Comparison of ENCODE assay signal across 1 cellular context in the genomic region with DNA sequence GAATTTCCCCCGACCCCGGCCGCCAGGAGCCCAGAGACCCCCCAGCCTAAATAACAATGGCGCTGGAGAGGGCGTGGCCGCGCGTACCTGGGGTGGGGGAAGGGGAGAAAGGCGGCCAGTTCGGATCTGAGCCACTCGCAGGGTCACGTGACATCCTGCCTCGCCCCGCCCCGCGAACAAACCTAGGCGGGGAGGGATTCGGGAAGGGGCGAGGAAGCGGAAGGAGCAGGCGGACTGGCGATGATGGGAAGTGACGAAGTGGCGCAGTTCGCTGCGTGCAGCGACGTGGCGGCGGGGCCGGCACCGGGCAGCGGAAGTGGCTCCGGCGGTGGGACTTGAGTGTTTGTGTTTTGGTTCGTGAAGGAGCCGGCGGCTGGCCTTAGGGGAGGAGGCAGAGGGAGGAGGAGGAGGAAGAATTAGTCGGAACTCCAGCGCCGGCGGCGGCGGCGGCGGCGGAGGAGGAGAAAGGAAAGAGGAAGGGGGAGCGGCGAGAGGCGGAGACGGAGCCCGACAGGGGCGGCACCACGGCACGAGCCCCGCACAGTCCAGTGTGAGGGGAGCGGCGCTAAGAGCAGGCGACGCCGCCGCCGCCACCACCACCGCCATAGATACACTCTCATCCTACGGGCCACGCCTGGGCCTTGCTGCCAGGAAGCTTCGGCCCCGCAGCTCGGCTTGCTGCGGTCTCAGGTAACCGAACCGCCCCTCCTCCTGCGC.
A peak's percentile ranks its signal among the peaks of the same experiment; 100 is the strongest.
TF ChIP-seq lines count a peak whose summit lies in the region.

A gene with protein sequence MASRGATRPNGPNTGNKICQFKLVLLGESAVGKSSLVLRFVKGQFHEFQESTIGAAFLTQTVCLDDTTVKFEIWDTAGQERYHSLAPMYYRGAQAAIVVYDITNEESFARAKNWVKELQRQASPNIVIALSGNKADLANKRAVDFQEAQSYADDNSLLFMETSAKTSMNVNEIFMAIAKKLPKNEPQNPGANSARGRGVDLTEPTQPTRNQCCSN (plus strand): TSS at position 266 of the 717 bp plus-strand sequence. CDS start 3,802 bp downstream, outside the sequence.

TF ChIP-seq in HepG2, 621 proteins besides CTCF, POLR2A, EP300 and RAD21 (continued from another document and continues in another):
- TF ChIP-seq, protein P1, sequence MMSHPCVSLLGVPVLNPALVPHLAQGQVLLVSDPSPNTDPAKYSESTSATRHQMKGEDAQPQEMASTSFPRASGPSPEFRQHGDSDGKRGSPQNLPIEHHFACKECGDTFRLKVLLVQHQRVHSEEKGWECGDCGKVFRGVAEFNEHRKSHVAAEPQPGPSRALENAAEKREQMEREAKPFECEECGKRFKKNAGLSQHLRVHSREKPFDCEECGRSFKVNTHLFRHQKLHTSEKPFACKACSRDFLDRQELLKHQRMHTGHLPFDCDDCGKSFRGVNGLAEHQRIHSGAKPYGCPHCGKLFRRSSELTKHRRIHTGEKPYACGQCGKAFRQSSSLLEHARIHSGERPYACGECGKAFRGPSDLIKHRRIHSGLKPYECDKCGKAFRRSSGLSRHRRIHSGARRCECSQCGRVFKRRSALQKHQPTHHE (CRISPR knock-in tag; IDR thresholded peaks at IDR 0.05; ENCODE audit: borderline replicate concordance), result no peak
- TF ChIP-seq HNRNPK (IDR thresholded peaks at IDR 0.05; ENCODE audit: low read depth, low read length, poor library complexity, severe bottlenecking), result peak; percentile 79
- TF ChIP-seq ZFP41 (CRISPR knock-in tag; IDR thresholded peaks at IDR 0.05; ENCODE audit: borderline replicate concordance), result no peak
- TF ChIP-seq, protein P2, sequence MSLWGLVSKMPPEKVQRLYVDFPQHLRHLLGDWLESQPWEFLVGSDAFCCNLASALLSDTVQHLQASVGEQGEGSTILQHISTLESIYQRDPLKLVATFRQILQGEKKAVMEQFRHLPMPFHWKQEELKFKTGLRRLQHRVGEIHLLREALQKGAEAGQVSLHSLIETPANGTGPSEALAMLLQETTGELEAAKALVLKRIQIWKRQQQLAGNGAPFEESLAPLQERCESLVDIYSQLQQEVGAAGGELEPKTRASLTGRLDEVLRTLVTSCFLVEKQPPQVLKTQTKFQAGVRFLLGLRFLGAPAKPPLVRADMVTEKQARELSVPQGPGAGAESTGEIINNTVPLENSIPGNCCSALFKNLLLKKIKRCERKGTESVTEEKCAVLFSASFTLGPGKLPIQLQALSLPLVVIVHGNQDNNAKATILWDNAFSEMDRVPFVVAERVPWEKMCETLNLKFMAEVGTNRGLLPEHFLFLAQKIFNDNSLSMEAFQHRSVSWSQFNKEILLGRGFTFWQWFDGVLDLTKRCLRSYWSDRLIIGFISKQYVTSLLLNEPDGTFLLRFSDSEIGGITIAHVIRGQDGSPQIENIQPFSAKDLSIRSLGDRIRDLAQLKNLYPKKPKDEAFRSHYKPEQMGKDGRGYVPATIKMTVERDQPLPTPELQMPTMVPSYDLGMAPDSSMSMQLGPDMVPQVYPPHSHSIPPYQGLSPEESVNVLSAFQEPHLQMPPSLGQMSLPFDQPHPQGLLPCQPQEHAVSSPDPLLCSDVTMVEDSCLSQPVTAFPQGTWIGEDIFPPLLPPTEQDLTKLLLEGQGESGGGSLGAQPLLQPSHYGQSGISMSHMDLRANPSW (CRISPR knock-in tag; IDR thresholded peaks at IDR 0.05; ENCODE audit: borderline replicate concordance), result no peak
- TF ChIP-seq CBX2 (IDR thresholded peaks at IDR 0.05; ENCODE audit: low read depth, low read length), result no peak
- TF ChIP-seq CBX2 (CRISPR knock-in tag; IDR thresholded peaks at IDR 0.05; ENCODE audit: low read depth), result no peak
- TF ChIP-seq ZBTB38 (CRISPR knock-in tag; IDR thresholded peaks at IDR 0.05), result peak; percentile 59; the same call in 1 of the 2 replicates
- no peak for TF ChIP-seq ZKSCAN8 (CRISPR knock-in tag; IDR thresholded peaks at IDR 0.05; ENCODE audit: borderline replicate concordance)
- TF ChIP-seq ZSCAN9 (CRISPR knock-in tag; IDR thresholded peaks at IDR 0.05; ENCODE audit: borderline replicate concordance), result no peak
- TF ChIP-seq ZNF335 (CRISPR knock-in tag; IDR thresholded peaks at IDR 0.05), result peak; percentile 23; the same call in 1 of the 2 replicates
- no peak for TF ChIP-seq ZNF564 (CRISPR knock-in tag; IDR thresholded peaks at IDR 0.05)
- TF ChIP-seq ZBTB3 (CRISPR knock-in tag; IDR thresholded peaks at IDR 0.05; ENCODE audit: borderline replicate concordance, low read depth), result no peak
- TF ChIP-seq ZSCAN22 (CRISPR knock-in tag; IDR thresholded peaks at IDR 0.05), result no peak
- TF ChIP-seq, protein P3, sequence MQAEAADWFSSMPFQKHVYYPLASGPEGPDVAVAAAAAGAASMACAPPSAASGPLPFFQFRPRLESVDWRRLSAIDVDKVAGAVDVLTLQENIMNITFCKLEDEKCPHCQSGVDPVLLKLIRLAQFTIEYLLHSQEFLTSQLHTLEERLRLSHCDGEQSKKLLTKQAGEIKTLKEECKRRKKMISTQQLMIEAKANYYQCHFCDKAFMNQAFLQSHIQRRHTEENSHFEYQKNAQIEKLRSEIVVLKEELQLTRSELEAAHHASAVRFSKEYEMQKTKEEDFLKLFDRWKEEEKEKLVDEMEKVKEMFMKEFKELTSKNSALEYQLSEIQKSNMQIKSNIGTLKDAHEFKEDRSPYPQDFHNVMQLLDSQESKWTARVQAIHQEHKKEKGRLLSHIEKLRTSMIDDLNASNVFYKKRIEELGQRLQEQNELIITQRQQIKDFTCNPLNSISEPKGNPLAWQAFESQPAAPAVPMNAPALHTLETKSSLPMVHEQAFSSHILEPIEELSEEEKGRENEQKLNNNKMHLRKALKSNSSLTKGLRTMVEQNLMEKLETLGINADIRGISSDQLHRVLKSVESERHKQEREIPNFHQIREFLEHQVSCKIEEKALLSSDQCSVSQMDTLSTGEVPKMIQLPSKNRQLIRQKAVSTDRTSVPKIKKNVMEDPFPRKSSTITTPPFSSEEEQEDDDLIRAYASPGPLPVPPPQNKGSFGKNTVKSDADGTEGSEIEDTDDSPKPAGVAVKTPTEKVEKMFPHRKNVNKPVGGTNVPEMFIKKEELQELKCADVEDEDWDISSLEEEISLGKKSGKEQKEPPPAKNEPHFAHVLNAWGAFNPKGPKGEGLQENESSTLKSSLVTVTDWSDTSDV (CRISPR knock-in tag; IDR thresholded peaks at IDR 0.05), result peak; percentile 6; the same call in 1 of the 2 replicates
- 0 out of 2 replicates have a peak, but pooled peaks have one; percentile 7 for TF ChIP-seq ZNF629 (CRISPR knock-in tag; conservative IDR thresholded peaks at IDR 0.05)
- TF ChIP-seq BRD4 (CRISPR knock-in tag; IDR thresholded peaks at IDR 0.05), result no peak; the same call in none of the 2 replicates
- TF ChIP-seq FIP1L1 (IDR thresholded peaks at IDR 0.05; ENCODE audit: borderline replicate concordance, insufficient read depth, low read depth, low read length), result no peak; the same call in 1 of the 2 replicates
- no peak for TF ChIP-seq PTBP1 (IDR thresholded peaks at IDR 0.05; ENCODE audit: low read depth, low read length, poor library complexity, severe bottlenecking)
- TF ChIP-seq, protein P4, sequence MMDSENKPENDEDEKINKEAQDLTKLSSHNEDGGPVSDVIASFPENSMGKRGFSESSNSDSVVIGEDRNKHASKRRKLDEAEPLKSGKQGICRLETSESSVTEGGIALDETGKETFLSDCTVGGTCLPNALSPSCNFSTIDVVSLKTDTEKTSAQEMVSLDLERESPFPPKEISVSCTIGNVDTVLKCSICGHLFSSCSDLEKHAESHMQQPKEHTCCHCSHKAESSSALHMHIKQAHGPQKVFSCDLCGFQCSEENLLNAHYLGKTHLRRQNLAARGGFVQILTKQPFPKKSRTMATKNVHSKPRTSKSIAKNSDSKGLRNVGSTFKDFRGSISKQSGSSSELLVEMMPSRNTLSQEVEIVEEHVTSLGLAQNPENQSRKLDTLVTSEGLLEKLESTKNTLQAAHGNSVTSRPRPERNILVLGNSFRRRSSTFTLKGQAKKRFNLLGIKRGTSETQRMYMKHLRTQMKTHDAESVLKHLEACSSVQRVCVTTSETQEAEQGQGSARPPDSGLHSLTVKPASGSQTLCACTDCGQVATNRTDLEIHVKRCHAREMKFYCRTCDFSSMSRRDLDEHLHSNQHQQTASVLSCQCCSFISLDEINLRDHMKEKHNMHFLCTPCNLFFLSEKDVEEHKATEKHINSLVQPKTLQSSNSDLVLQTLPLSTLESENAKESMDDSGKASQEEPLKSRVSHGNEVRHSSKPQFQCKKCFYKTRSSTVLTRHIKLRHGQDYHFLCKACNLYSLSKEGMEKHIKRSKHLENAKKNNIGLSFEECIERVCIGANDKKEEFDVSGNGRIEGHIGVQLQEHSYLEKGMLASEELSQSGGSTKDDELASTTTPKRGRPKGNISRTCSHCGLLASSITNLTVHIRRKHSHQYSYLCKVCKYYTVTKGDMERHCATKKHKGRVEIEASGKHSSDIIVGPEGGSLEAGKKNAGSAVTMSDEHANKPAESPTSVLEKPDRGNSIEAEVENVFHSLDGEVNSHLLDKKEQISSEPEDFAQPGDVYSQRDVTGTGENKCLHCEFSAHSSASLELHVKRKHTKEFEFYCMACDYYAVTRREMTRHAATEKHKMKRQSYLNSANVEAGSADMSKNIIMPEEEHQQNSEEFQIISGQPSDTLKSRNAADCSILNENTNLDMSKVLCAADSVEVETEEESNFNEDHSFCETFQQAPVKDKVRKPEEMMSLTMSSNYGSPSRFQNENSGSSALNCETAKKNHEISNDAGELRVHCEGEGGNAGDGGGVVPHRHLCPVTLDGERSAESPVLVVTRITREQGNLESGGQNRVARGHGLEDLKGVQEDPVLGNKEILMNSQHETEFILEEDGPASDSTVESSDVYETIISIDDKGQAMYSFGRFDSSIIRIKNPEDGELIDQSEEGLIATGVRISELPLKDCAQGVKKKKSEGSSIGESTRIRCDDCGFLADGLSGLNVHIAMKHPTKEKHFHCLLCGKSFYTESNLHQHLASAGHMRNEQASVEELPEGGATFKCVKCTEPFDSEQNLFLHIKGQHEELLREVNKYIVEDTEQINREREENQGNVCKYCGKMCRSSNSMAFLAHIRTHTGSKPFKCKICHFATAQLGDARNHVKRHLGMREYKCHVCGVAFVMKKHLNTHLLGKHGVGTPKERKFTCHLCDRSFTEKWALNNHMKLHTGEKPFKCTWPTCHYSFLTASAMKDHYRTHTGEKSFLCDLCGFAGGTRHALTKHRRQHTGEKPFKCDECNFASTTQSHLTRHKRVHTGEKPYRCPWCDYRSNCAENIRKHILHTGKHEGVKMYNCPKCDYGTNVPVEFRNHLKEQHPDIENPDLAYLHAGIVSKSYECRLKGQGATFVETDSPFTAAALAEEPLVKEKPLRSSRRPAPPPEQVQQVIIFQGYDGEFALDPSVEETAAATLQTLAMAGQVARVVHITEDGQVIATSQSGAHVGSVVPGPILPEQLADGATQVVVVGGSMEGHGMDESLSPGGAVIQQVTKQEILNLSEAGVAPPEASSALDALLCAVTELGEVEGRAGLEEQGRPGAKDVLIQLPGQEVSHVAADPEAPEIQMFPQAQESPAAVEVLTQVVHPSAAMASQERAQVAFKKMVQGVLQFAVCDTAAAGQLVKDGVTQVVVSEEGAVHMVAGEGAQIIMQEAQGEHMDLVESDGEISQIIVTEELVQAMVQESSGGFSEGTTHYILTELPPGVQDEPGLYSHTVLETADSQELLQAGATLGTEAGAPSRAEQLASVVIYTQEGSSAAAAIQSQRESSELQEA (CRISPR knock-in tag; IDR thresholded peaks at IDR 0.05; ENCODE audit: not compliant biosample characterization), result no peak
- TF ChIP-seq, protein P5, sequence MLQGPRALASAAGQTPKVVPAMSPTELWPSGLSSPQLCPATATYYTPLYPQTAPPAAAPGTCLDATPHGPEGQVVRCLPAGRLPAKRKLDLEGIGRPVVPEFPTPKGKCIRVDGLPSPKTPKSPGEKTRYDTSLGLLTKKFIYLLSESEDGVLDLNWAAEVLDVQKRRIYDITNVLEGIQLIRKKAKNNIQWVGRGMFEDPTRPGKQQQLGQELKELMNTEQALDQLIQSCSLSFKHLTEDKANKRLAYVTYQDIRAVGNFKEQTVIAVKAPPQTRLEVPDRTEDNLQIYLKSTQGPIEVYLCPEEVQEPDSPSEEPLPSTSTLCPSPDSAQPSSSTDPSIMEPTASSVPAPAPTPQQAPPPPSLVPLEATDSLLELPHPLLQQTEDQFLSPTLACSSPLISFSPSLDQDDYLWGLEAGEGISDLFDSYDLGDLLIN (CRISPR knock-in tag; IDR thresholded peaks at IDR 0.05; ENCODE audit: borderline replicate concordance), result no peak
- peak; percentile 93 for TF ChIP-seq SP5 (CRISPR knock-in tag; IDR thresholded peaks at IDR 0.05; ENCODE audit: borderline replicate concordance, low read depth)
- TF ChIP-seq ISL2 (CRISPR knock-in tag; IDR thresholded peaks at IDR 0.05), result no peak
- no peak for TF ChIP-seq GTF3A (CRISPR knock-in tag; conservative IDR thresholded peaks at IDR 0.05)
- TF ChIP-seq, protein P6, sequence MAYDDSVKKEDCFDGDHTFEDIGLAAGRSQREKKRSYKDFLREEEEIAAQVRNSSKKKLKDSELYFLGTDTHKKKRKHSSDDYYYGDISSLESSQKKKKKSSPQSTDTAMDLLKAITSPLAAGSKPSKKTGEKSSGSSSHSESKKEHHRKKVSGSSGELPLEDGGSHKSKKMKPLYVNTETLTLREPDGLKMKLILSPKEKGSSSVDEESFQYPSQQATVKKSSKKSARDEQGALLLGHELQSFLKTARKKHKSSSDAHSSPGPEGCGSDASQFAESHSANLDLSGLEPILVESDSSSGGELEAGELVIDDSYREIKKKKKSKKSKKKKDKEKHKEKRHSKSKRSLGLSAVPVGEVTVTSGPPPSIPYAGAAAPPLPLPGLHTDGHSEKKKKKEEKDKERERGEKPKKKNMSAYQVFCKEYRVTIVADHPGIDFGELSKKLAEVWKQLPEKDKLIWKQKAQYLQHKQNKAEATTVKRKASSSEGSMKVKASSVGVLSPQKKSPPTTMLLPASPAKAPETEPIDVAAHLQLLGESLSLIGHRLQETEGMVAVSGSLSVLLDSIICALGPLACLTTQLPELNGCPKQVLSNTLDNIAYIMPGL (CRISPR knock-in tag; IDR thresholded peaks at IDR 0.05; ENCODE audit: borderline replicate concordance in 1 of 2, low read depth in 1 of 2), result peak in 1 of 2 experiments; percentile 39; a peak in 1 of 4 replicates
- TF ChIP-seq, protein P7, sequence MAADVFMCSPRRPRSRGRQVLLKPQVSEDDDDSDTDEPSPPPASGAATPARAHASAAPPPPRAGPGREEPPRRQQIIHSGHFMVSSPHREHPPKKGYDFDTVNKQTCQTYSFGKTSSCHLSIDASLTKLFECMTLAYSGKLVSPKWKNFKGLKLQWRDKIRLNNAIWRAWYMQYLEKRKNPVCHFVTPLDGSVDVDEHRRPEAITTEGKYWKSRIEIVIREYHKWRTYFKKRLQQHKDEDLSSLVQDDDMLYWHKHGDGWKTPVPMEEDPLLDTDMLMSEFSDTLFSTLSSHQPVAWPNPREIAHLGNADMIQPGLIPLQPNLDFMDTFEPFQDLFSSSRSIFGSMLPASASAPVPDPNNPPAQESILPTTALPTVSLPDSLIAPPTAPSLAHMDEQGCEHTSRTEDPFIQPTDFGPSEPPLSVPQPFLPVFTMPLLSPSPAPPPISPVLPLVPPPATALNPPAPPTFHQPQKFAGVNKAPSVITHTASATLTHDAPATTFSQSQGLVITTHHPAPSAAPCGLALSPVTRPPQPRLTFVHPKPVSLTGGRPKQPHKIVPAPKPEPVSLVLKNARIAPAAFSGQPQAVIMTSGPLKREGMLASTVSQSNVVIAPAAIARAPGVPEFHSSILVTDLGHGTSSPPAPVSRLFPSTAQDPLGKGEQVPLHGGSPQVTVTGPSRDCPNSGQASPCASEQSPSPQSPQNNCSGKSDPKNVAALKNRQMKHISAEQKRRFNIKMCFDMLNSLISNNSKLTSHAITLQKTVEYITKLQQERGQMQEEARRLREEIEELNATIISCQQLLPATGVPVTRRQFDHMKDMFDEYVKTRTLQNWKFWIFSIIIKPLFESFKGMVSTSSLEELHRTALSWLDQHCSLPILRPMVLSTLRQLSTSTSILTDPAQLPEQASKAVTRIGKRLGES (CRISPR knock-in tag; IDR thresholded peaks at IDR 0.05; ENCODE audit: borderline replicate concordance), result no peak
- no peak; the same call in 1 of the 2 replicates for TF ChIP-seq ZNF776 (CRISPR knock-in tag; IDR thresholded peaks at IDR 0.05)
